In the genomic region with DNA sequence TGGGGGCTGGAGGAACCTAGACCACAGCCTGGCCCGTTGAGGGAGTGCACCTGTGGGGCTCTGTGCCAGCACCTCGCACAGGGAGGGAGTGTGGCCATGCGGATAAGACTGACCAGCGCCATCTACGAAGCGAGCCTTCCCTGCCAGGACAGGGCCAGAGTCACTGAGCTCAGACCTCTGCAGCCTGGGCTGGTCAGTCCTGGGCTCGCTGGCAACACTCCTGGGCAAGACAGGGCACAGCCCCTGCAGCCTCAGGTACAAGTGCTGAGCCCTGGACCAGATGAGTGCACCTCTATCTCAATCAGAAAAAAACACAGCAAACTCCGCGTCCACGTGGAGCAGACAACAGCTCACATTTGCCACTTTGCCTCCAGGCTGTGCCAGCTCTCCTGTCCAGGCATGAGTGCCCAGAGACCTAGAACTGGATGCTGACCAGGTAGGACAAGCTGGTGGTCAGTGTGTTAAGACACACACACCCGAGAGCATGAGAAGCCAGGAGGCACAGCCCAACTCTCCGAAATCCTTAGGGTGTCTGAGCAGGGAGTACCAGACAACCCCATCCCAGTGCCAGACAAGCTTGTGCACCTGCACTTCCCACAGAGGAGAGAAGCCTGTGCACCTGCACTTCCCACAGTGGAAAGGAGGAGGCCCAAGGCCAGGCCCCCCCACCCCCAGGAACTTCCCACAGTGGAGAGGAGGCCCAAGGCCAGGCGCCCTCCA, we compare ENCODE assay signal across 17 cellular contexts. TPM values are rescaled to one million over a fixed set of nuclear protein-coding genes. Genes with fewer than 3 reads are reported as not detected.
DNase-seq lines count a peak whose midpoint lies in the region; ATAC-seq and TF ChIP-seq lines count a peak whose summit lies in the region.
"Had no signal": no experiment of that assay in that cellular context is flagged by ENCODE, and none has a peak within 500 bp of the region (broad histone marks: within the 10 kb centered on the region; RNA-seq: fewer than 3 reads in every experiment).

No MANE protein-coding gene starts in this region.

- 71 to 88% (median 80%) methylated on average over 12 to 13 of the region's 13 CpGs for WGBS in heart left ventricle, 4 donors
- WGBS in esophagus muscularis mucosa, result 78% methylated on average over 4 of the region's 13 CpGs

- no peak overlapping the region for H3K27ac Mint-ChIP-seq in T-helper 2 cell treated with Interferon-gamma antibody and Interleukin-4, amounts not matched to agents 5 μg/mL and 100 μg/mL, for 36 hours
- H3K27ac Mint-ChIP-seq: B cell, neural progenitor cell had no signal

- H3K4me1 ChIP-seq in heart left ventricle (peaks cover 8 to 42% (median 27%) of the 10 kb centered on the region in 12 donors), esophagus muscularis mucosa (peaks cover 33 to 57% (median 38%) of the 10 kb centered on the region in 4 donors)
- H3K4me1 ChIP-seq: neural progenitor cell had no signal

- peaks cover 0 to 53% (median 38%) of the 10 kb centered on the region in 9 donors for H3K36me3 ChIP-seq in heart left ventricle
- peaks cover 19 to 62% (median 57%) of the 10 kb centered on the region in 4 donors for H3K36me3 ChIP-seq in esophagus muscularis mucosa
- H3K36me3 ChIP-seq: neural progenitor cell had no signal

- H3K4me3 ChIP-seq in heart left ventricle, result no peak overlapping the region
- H3K4me3 ChIP-seq in coronary artery, result no peak overlapping the region
- H3K4me3 ChIP-seq in esophagus muscularis mucosa, result no peak overlapping the region
- H3K4me3 ChIP-seq: neural progenitor cell had no signal

- no peaks in the 10 kb centered on the region for H3K27me3 Mint-ChIP-seq in T-helper 2 cell treated with Interferon-gamma antibody and Interleukin-4, amounts not matched to agents 5 μg/mL and 100 μg/mL, for 36 hours (ENCODE audit: low read depth)
- H3K27me3 Mint-ChIP-seq: B cell had no signal

- H3K27ac ChIP-seq in heart left ventricle, result no peak overlapping the region
- no peak overlapping the region for H3K27ac ChIP-seq in coronary artery
- H3K27ac ChIP-seq in esophagus muscularis mucosa (replicated peaks in 1 of 4), result no peak overlapping the region
- H3K27ac ChIP-seq: neural progenitor cell had no signal

- H3K4me1 Mint-ChIP-seq in T-helper 2 cell treated with Interferon-gamma antibody and Interleukin-4, amounts not matched to agents 5 μg/mL and 100 μg/mL, for 36 hours (ENCODE audit: low read depth), result peaks cover 18% of the 10 kb centered on the region

- no peaks in the 10 kb centered on the region for H3K9me3 Mint-ChIP-seq in T-helper 2 cell treated with Interferon-gamma antibody and Interleukin-4, amounts not matched to agents 5 μg/mL and 100 μg/mL, for 36 hours
- H3K9me3 Mint-ChIP-seq: neural progenitor cell had no signal

- TF ChIP-seq EP300 in esophagus muscularis mucosa (IDR thresholded peaks at IDR 0.05), result no peak

- H3K27me3 ChIP-seq in heart left ventricle, result no peaks in the 10 kb centered on the region
- no peaks in the 10 kb centered on the region for H3K27me3 ChIP-seq in esophagus muscularis mucosa
- H3K27me3 ChIP-seq: neural progenitor cell had no signal

- TF ChIP-seq CTCF in heart left ventricle (IDR thresholded peaks at IDR 0.05) (no peak), coronary artery (IDR thresholded peaks at IDR 0.05) (no peak), esophagus muscularis mucosa (IDR thresholded peaks at IDR 0.05) (no peak)

- intact Hi-C loops in heart left ventricle (cut with DNase I), result no loop called here
- intact Hi-C loops in left cardiac atrium (cut with DNase I), result no loop called here
- intact Hi-C loops in esophagus muscularis mucosa (cut with DNase I), result no loop called here

- no peak for ATAC-seq in heart left ventricle
- ATAC-seq in left cardiac atrium, result no peak
- ATAC-seq in HG02588 (IDR thresholded peaks at IDR 0.05; ENCODE audit: unreplicated experiment), result no peak

- peak in 3 of 5 donors; percentile 19 to 38 (median 29) for DNase-seq in heart left ventricle
- no peak for DNase-seq in left cardiac atrium
- DNase-seq in HK-2 (ENCODE audit: unreplicated experiment), result peak; percentile 8
- peak; percentile 68 for DNase-seq in coronary artery (ENCODE audit: low spot score)
- no peak for DNase-seq in T-helper 2 cell treated with Interferon-gamma antibody and Interleukin-4, amounts not matched to agents 5 μg/mL and 100 μg/mL, for 36 hours (ENCODE audit: low spot score)
- DNase-seq in esophagus muscularis mucosa (ENCODE audit: extremely low spot score), result no peak
- DNase-seq in NOMO-1 (lab: John Stamatoyannopoulos, UW; ENCODE audit: unreplicated experiment in 2 of 2), result no peak
- DNase-seq: DMS153, glutamatergic neuron, NCI-H187, NCI-H446 treated with DMSO at 0.1 percent for 48 hours, OCI-M1, substantia nigra, SW 1271 had no signal

- TF ChIP-seq POLR2A in heart left ventricle (IDR thresholded peaks at IDR 0.05), result no peak
- no peak for TF ChIP-seq POLR2A in esophagus muscularis mucosa (IDR thresholded peaks at IDR 0.05; ENCODE audit: low read depth)

- H3K9me3 ChIP-seq in heart left ventricle, result no peaks in the 10 kb centered on the region
- H3K9me3 ChIP-seq in esophagus muscularis mucosa, result no peaks in the 10 kb centered on the region

- H3K4me3 Mint-ChIP-seq in T-helper 2 cell treated with Interferon-gamma antibody and Interleukin-4, amounts not matched to agents 5 μg/mL and 100 μg/mL, for 36 hours, result no peak overlapping the region
- H3K4me3 Mint-ChIP-seq: B cell, neural progenitor cell had no signal

- peaks cover 24% of the 10 kb centered on the region for H3K36me3 Mint-ChIP-seq in T-helper 2 cell treated with Interferon-gamma antibody and Interleukin-4, amounts not matched to agents 5 μg/mL and 100 μg/mL, for 36 hours (ENCODE audit: low read depth)

RNA-seq across cellular contexts. Expression of a gene that starts 4.9 kb away (rescaled TPM):
- 10 to 100 TPM; 27.3 to 47.8 (median 33.8) TPM for total RNA-seq in heart left ventricle
- polyA plus RNA-seq in heart left ventricle, result 10 to 100 TPM; 35.9 to 38.0 TPM
- 10 to 100 TPM; 36.8 to 44.9 TPM for total RNA-seq in left cardiac atrium
- 10 to 100 TPM; 34.1 to 46.5 (median 44.6) TPM for total RNA-seq in esophagus muscularis mucosa

RNA-seq across cellular contexts. Expression of a gene that starts 4.9 kb away (rescaled TPM):
- 10 to 100 TPM; 12.9 to 22.0 (median 18.5) TPM for total RNA-seq in heart left ventricle
- 10 to 100 TPM; 27.9 to 34.4 TPM for polyA plus RNA-seq in heart left ventricle
- total RNA-seq in left cardiac atrium, result 10 to 100 TPM; 16.4 to 18.6 TPM
- 10 to 100 TPM; 22.5 to 38.9 (median 28.6) TPM for total RNA-seq in esophagus muscularis mucosa

RNA-seq across cellular contexts. Expression of a gene that starts 6.5 kb away (rescaled TPM):
- total RNA-seq in heart left ventricle, result 1 to 10 TPM in 4 of 9 donors, under 1 TPM in 4, not detected in 1; 0.42 to 5.7 (median 0.92) TPM
- 1 to 10 TPM; 2.9 to 6.4 TPM for polyA plus RNA-seq in heart left ventricle
- 10 to 100 TPM in 1 of 2 donors, 1 to 10 TPM in 1; 1.4 to 10.1 TPM for total RNA-seq in left cardiac atrium
- 10 to 100 TPM in 3 of 4 donors, 1 to 10 TPM in 1; 5.0 to 67.8 (median 26.5) TPM for total RNA-seq in esophagus muscularis mucosa
- total RNA-seq: B cell had no signal

RNA-seq across cellular contexts. Expression of a gene that starts 33.6 kb away (rescaled TPM):
- total RNA-seq in heart left ventricle, result 1 to 10 TPM in 8 of 9 donors, under 1 TPM in 1; 0.95 to 7.1 (median 3.4) TPM
- 1 to 10 TPM; 2.2 to 4.4 TPM for polyA plus RNA-seq in heart left ventricle
- 1 to 10 TPM; 3.6 to 3.7 TPM for total RNA-seq in left cardiac atrium
- 10 to 100 TPM in 2 of 4 donors, 1 to 10 TPM in 2; 9.4 to 15.4 (median 10.9) TPM for total RNA-seq in esophagus muscularis mucosa

RNA-seq across cellular contexts. Expression of a gene that starts 36.7 kb away (rescaled TPM):
- 10 to 100 TPM; 41.4 to 82.5 (median 70.7) TPM for total RNA-seq in heart left ventricle
- 10 to 100 TPM; 18.3 to 80.3 TPM for polyA plus RNA-seq in heart left ventricle
- 10 to 100 TPM; 47.9 to 71.0 TPM for total RNA-seq in left cardiac atrium
- total RNA-seq in esophagus muscularis mucosa, result 10 to 100 TPM; 41.4 to 67.1 (median 52.7) TPM

Comparison
In these comparisons a context has a peak if more than half of its experiments do, and no peak if none do; other contexts are left out.
1. DNase-seq: peak in heart left ventricle (3 of 5), HK-2 (single experiment) and coronary artery (single experiment); none in left cardiac atrium (single experiment), T-helper 2 cell treated with Interferon-gamma antibody and Interleukin-4, amounts not matched to agents 5 μg/mL and 100 μg/mL, for 36 hours (single experiment), esophagus muscularis mucosa (single experiment) and NOMO-1 (0 of 2).